In the genomic region with DNA sequence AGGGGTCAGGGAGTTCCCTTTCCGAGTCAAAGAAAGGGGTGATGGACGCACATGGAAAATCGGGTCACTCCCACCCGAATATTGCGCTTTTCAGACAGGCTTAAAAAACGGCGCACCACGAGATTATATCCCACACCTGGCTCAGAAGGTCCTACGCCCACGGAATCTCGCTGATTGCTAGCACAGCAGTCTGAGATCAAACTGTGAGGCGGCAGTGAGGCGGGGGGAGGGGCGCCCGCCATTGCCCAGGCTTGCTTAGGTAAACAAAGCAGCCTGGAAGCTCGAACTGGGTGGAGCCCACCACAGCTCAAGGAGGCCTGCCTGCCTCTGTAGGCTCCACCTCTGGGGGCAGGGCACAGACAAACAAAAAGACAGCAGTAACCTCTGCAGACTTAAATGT, we compare ENCODE assay signal across 4 cellular contexts. TPM values are rescaled to one million over a fixed set of nuclear protein-coding genes. Genes with fewer than 3 reads are reported as not detected.
"Had no signal": no experiment of that assay in that cellular context is flagged by ENCODE, and none has a peak within 500 bp of the region (broad histone marks: within the 10 kb centered on the region; RNA-seq: fewer than 3 reads in every experiment).

No MANE protein-coding gene starts in this region.

RNA-seq across cellular contexts. Expression of a gene that starts 37.1 kb away (rescaled TPM):
- total RNA-seq: kidney; natural killer cell treated with Interleukin-12 subunit alpha and Interleukin-12 subunit beta and Interleukin-15 and Interleukin-18, amount 100 ng/mL, for 72 hours; posterior vena cava; thoracic aorta had no signal
